8 cellular contexts compared by ENCODE assay signal in the genomic region with DNA sequence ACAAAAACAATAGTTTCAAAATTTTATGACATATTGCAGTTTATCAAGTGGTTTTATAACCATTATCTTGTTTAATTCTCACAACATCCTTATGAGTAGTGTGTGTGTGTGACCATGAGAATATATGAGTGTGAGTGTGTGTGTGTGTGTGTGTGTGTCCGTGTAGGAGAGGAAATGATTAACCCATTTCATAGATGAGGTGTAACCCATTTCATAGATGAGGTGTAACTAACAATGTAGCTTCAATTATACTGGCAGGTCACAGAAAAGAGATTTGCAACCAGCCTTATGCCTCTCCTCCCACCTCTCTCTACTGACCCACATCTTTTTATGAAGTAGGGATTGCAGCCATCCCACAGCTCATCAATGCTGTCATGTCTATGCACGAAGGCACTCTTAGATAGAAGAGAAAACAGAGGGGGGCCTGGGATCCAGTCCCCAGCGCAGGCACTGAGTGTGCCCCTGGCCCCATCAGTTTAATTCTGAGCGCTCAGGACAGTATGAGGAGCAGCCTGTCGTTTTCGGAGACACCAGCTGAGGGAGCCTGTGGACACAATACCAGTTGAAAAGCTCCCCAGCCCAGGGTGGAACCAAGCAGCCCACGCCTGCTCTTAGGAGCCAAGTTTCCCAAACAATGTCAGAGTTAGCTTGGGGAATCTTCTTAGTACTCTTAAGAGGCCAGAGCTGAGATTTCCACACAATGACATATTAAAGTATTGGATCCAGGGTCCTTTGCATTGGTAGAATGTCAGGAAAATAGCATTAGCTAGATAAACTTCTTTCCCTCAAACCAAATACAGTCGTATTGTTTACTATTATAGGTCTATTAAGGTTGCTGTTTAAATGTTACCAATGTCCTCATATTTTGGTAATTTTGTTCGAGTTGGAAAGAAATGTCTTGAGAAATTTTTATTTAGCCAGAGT.
DNase-seq lines count a peak whose midpoint lies in the region; ATAC-seq, FAIRE-seq and TF ChIP-seq lines count a peak whose summit lies in the region.

No MANE protein-coding gene starts in this region.

- no peaks in the 10 kb centered on the region for H3K9me3 ChIP-seq in small intestine (ENCODE audit: control insufficient read depth, low read depth)

- DNase-seq in D721Med (ENCODE audit: insufficient read length, low spot score) = no peak
- peak; percentile 15 for DNase-seq in GM19240 (ENCODE audit: insufficient read length, low spot score)
- peak; percentile 19 to 51 for DNase-seq in NOMO-1 (lab: John Stamatoyannopoulos, UW; ENCODE audit: unreplicated experiment in 2 of 2)
- DNase-seq in astrocyte of the hippocampus (ENCODE audit: low read depth, low spot score) = peak; percentile 92
- peak in 32 of 51 donors; percentile 0 to 56 (median 19) for DNase-seq in hypothalamus (lab: John Stamatoyannopoulos, UW)
- DNase-seq in small intestine = peak; percentile 57
- no peak for DNase-seq in KG1 (lab: John Stamatoyannopoulos, UW)

- TF ChIP-seq CTCF in D721Med (IDR thresholded peaks at IDR 0.05; ENCODE audit: insufficient read depth, missing control alignments) = peak; percentile 81

- H3K27ac ChIP-seq in small intestine (ENCODE audit: low read depth in 1 of 2, low read length in 1 of 2) = no peak overlapping the region

- no peak for FAIRE-seq in D721Med (lab: Jason Lieb, UNC)
- FAIRE-seq in small intestine (lab: Jason Lieb, UNC) = no peak

- H3K27me3 ChIP-seq in small intestine (ENCODE audit: control insufficient read depth in 2 of 2, insufficient read depth in 2 of 2, low read length in 2 of 2) = no peaks in the 10 kb centered on the region

- ATAC-seq in HG03175 (IDR thresholded peaks at IDR 0.05; ENCODE audit: unreplicated experiment) = peak; percentile 78

- no peaks in the 10 kb centered on the region for H3K36me3 ChIP-seq in small intestine (ENCODE audit: control insufficient read depth in 2 of 2, insufficient read depth in 2 of 2, low read length in 2 of 2)

- no peak overlapping the region for H3K4me3 ChIP-seq in small intestine (ENCODE audit: low read depth in 1 of 2, low read length in 2 of 2)

- 16 to 25% (median 18%) methylated on average over 9 of the region's 9 CpGs for WGBS in small intestine, 3 donors

- no peaks in the 10 kb centered on the region for H3K4me1 ChIP-seq in small intestine (ENCODE audit: control insufficient read depth in 2 of 2, insufficient read depth in 1 of 2, low read depth in 1 of 2, low read length in 1 of 2)

Comparison
In these comparisons a context has a peak if more than half of its experiments do, and no peak if none do; other contexts are left out.
1. DNase-seq: peak in GM19240 (single experiment), NOMO-1 (2 of 2), astrocyte of the hippocampus (single experiment), hypothalamus (32 of 51) and small intestine (single experiment); none in D721Med (single experiment) and KG1 (single experiment).